In the genomic region with DNA sequence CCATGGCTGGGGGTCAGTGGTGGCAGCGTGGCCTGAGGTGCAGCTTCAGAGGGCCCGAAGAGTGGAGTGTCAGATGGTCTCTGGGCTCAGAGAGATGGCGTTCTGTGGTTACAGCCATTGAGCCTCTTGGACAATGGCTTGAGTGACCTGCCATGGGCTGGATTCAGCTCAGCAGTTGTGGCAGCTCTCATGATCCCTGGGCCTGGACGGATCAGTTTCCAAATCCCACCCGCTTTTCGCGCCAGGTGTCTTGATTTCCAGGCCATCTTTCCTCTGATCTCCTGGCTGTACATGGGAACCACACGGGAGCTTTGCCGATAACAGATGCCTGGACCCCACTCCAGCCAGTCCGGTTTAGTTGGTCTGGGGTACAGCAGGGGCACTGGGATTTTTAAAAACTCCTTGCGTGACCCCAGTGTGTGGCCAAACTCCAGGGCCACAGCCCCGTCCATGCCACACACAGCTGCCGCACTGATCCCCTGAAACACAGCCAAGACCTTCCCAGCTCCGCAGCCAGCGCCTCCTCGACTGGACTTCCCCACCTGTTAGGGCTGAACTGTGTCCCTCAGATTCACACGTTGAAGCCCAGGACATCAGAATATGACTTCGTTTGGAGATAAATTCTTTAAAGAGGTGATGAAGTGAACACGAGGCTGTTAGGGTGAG, we compare ENCODE assay signal across 17 cellular contexts.
DNase-seq lines count a peak whose midpoint lies in the region; ATAC-seq, FAIRE-seq and TF ChIP-seq lines count a peak whose summit lies in the region.
"Had no signal": no experiment of that assay in that cellular context is flagged by ENCODE, and none has a peak within 500 bp of the region (broad histone marks: within the 10 kb centered on the region; RNA-seq: fewer than 3 reads in every experiment).

No MANE protein-coding gene starts in this region.

- TF ChIP-seq POLR2A in H1 (IDR thresholded peaks at IDR 0.05; ENCODE audit: control extremely low read depth in 1 of 2, low read depth in 2 of 2, low read length in 2 of 2) (no peak), vagina (IDR thresholded peaks at IDR 0.05) (no peak)

- TF ChIP-seq EP300 in H1 (IDR thresholded peaks at IDR 0.05; ENCODE audit: borderline replicate concordance in 1 of 2, low read depth in 2 of 2, low read length in 2 of 2): no peak

- H3K4me3 Mint-ChIP-seq in activated naive CD4-positive, alpha-beta T cell treated with anti-CD3 and anti-CD28 coated beads for 36 hours: no peak overlapping the region
- H3K4me3 Mint-ChIP-seq: HFFc6 had no signal

- H4K8ac ChIP-seq in H1 (ENCODE audit: extremely low read depth, insufficient read depth, low read length) (peak overlapping the region; percentile 51), trophoblast cell (ENCODE audit: low read depth, low read length) (no peak overlapping the region)

- no peak overlapping the region for H2BK15ac ChIP-seq in H1 (ENCODE audit: low read length)

- peak overlapping the region; percentile 39; the same call in 1 of the 2 replicates for H3K27ac ChIP-seq in Panc1 (ENCODE audit: low read length)
- H3K27ac ChIP-seq in H1 (ENCODE audit: low read depth, low read length): no peak overlapping the region
- no peak overlapping the region for H3K27ac ChIP-seq in trophoblast cell (ENCODE audit: low read depth, low read length)
- no peak overlapping the region for H3K27ac ChIP-seq in vagina
- H3K27ac ChIP-seq: KMS-11, SK-N-MC had no signal

- DNase-seq in Panc1 (ENCODE audit: low read depth, low spot score) (no peak), H1 (ENCODE audit: low read depth in 1 of 2, low spot score in 2 of 2) (no peak), trophoblast cell (no peak), vagina (ENCODE audit: extremely low spot score in 2 of 2) (no peak), H4 (ENCODE audit: low spot score) (no peak)
- no peak for DNase-seq in activated naive CD4-positive, alpha-beta T cell treated with anti-CD3 and anti-CD28 coated beads for 36 hours
- no peak for DNase-seq in activated CD4-positive, alpha-beta T cell treated with anti-CD3 and anti-CD28 coated beads for 1 hour
- DNase-seq: DMS 273 treated with DMSO at 0.1 percent for 48 hours, DND-41, H7, HFFc6, MV-4-11, NCI-H2227 treated with DMSO at 0.1 percent for 48 hours, NCI-H524, NCI-H82 had no signal

- no TSS peak for BruUV-seq in Panc1 (replicated peaks; lab: Mats Ljungman, UMichigan)

- no peak overlapping the region for H3K56ac ChIP-seq in H1 (replicated peaks; ENCODE audit: insufficient read length, low read depth, low read length)

- POLR2A ChIA-PET in Panc1 (lab: Charles Lee): interaction anchor here (0.8 kb wide), 1 partner anchor 452 kb away, joined by 3 read pairs; no protein-coding TSS in a partner anchor
- POLR2A ChIA-PET in H1 (lab: Charles Lee; ENCODE audit: partially characterized antibody): interaction anchor here (2.1 kb wide), 1 partner anchor 11 kb away, joined by 5 read pairs; no protein-coding TSS in a partner anchor

- H2BK120ac ChIP-seq in H1 (replicated peaks; ENCODE audit: low read depth, low read length) (no peak overlapping the region), trophoblast cell (ENCODE audit: insufficient read depth, low read length, poor library complexity) (peak overlapping the region; percentile 64)

- 91% methylated on average over 19 of the region's 19 CpGs; no CpG with 5 or more reads in 1 of the 2 experiments for WGBS in H1 (ENCODE audit: extremely low coverage in 1 of 2, insufficient coverage in 1 of 2, insufficient read length in 1 of 2, insufficient replicate concordance in 2 of 2, low coverage in 1 of 2, low lambda C conversion rate in 2 of 2, missing lambda C conversion rate in 1 of 2), 2 experiments
- WGBS in trophoblast cell (ENCODE audit: extremely low coverage, insufficient coverage, insufficient read length): no CpG with 5 or more reads among the region's 19 CpGs

- H4K20me1 ChIP-seq in H1 (replicated peaks in 1 of 2; ENCODE audit: control insufficient read depth in 1 of 2, insufficient read depth in 2 of 2, low read length in 2 of 2): no peaks in the 10 kb centered on the region

- H2AK5ac ChIP-seq in H1 (ENCODE audit: low read depth, low read length) (0 out of 2 replicates have a peak overlapping the region, but pooled peaks have one; percentile 8), trophoblast cell (ENCODE audit: low read length) (peak overlapping the region; percentile 66)

- no peak overlapping the region for H2BK12ac ChIP-seq in H1 (ENCODE audit: low read depth, low read length)
- H2BK12ac ChIP-seq in trophoblast cell (ENCODE audit: low read length): peak overlapping the region; percentile 15

- H2BK5ac ChIP-seq in H1 (ENCODE audit: low read depth, low read length) (no peak overlapping the region), trophoblast cell (ENCODE audit: low read depth, low read length, poor library complexity) (no peak overlapping the region)

- H3K9ac ChIP-seq in H1 (replicated peaks in 1 of 4; ENCODE audit: extremely low read depth in 1 of 4, low read depth in 3 of 4, low read length in 3 of 4) (no peak overlapping the region), trophoblast cell (ENCODE audit: low read length) (no peak overlapping the region)
- H3K9ac ChIP-seq: KMS-11 had no signal

- no peaks in the 10 kb centered on the region for H3K4me1 Mint-ChIP-seq in activated naive CD4-positive, alpha-beta T cell treated with anti-CD3 and anti-CD28 coated beads for 36 hours (ENCODE audit: low read depth)

- H3K4me1 ChIP-seq in Panc1 (ENCODE audit: control insufficient read depth, insufficient read depth, low read length) (peaks cover 8% of the 10 kb centered on the region; the same call in 1 of the 2 replicates), H1 (replicated peaks in 1 of 4; ENCODE audit: control insufficient read depth in 3 of 4, insufficient read depth in 4 of 4, low read length in 3 of 4) (no peaks in the 10 kb centered on the region; a peak in 3 of 7 replicates), trophoblast cell (ENCODE audit: control insufficient read depth in 1 of 2, insufficient read depth in 2 of 2, low read length in 2 of 2) (peaks cover 27 to 39% of the 10 kb centered on the region in 2 experiments), vagina (peaks cover 28% of the 10 kb centered on the region)

- FAIRE-seq in H1 (lab: Jason Lieb, UNC): no peak

- no peaks in the 10 kb centered on the region for H3K9me3 ChIP-seq in Panc1 (ENCODE audit: control insufficient read depth, insufficient read depth, low read depth, low read length)
- no peaks in the 10 kb centered on the region; a peak in 1 of 4 replicates for H3K9me3 ChIP-seq in H1 (ENCODE audit: insufficient read depth in 2 of 2, low read depth in 1 of 2, low read length in 1 of 2)
- H3K9me3 ChIP-seq in trophoblast cell (ENCODE audit: insufficient read depth, low read depth, low read length): peaks cover 4% of the 10 kb centered on the region
- H3K9me3 ChIP-seq in vagina: no peaks in the 10 kb centered on the region

- no peak overlapping the region for H3K4me3 ChIP-seq in Panc1 (ENCODE audit: low read depth in 2 of 2, low read length in 2 of 2)
- no peak overlapping the region for H3K4me3 ChIP-seq in H1 (ENCODE audit: extremely low read depth in 1 of 4, insufficient read depth in 2 of 4, low read depth in 3 of 4, low read length in 4 of 4)
- H3K4me3 ChIP-seq in trophoblast cell (ENCODE audit: low read depth, low read length): no peak overlapping the region
- no peak overlapping the region for H3K4me3 ChIP-seq in vagina
- H3K4me3 ChIP-seq: SK-N-MC had no signal

- no peak overlapping the region for H4K91ac ChIP-seq in H1 (replicated peaks; ENCODE audit: insufficient read length, low read length)
- H4K91ac ChIP-seq in trophoblast cell (ENCODE audit: low read depth, low read length): peak overlapping the region; percentile 32

- H2AFZ ChIP-seq in H1 (ENCODE audit: low read length): no peak overlapping the region
- no peak overlapping the region for H2AFZ ChIP-seq in trophoblast cell (ENCODE audit: insufficient read depth, low read length, poor library complexity)

- no peak overlapping the region for H3K14ac ChIP-seq in H1 (ENCODE audit: insufficient read length)
- peak overlapping the region; percentile 21 for H3K14ac ChIP-seq in trophoblast cell (ENCODE audit: low read length)

- intact Hi-C loops in Panc1 (cut with micrococcal nuclease; ENCODE audit: unreplicated experiment): no loop called here
- intact Hi-C loops in vagina (cut with DNase I): no loop called here
- intact Hi-C loops in activated naive CD4-positive, alpha-beta T cell treated with anti-CD3 and anti-CD28 coated beads for 36 hours (cut with micrococcal nuclease): no loop called here

- H3K27ac Mint-ChIP-seq in activated naive CD4-positive, alpha-beta T cell treated with anti-CD3 and anti-CD28 coated beads for 36 hours: no peak overlapping the region
- H3K27ac Mint-ChIP-seq: HFFc6 had no signal

- peaks cover 4% of the 10 kb centered on the region for H3K9me3 Mint-ChIP-seq in activated naive CD4-positive, alpha-beta T cell treated with anti-CD3 and anti-CD28 coated beads for 36 hours

- H3K27me3 Mint-ChIP-seq in activated naive CD4-positive, alpha-beta T cell treated with anti-CD3 and anti-CD28 coated beads for 36 hours (ENCODE audit: low read depth): no peaks in the 10 kb centered on the region

- H3K79me1 ChIP-seq in H1 (ENCODE audit: low read depth, low read length) (no peaks in the 10 kb centered on the region; the same call in 1 of the 2 replicates), trophoblast cell (ENCODE audit: low read length) (peaks cover 20% of the 10 kb centered on the region)

- H3K23me2 ChIP-seq in H1 (ENCODE audit: low read depth, low read length): no peaks in the 10 kb centered on the region

- no peak for TF ChIP-seq RAD21 in H1 (IDR thresholded peaks at IDR 0.05 in 1 of 2, conservative IDR thresholded peaks at IDR 0.05 in 1 of 2; ENCODE audit: low read depth in 2 of 2, low read length in 2 of 2)

- no peak overlapping the region for H4K12ac ChIP-seq in trophoblast cell (ENCODE audit: low read depth, low read length)

- ATAC-seq in Panc1: no peak

- TF ChIP-seq CTCF in Panc1 (IDR thresholded peaks at IDR 0.05) (no peak), H1 (IDR thresholded peaks at IDR 0.05; ENCODE audit: control extremely low read depth in 1 of 3, insufficient read depth in 1 of 3, low read depth in 1 of 3, low read length in 3 of 3) (no peak), vagina (IDR thresholded peaks at IDR 0.05) (no peak)

- no peak overlapping the region for H3K4ac ChIP-seq in H1 (replicated peaks; ENCODE audit: insufficient read length, low read depth, low read length)
- H3K4ac ChIP-seq in trophoblast cell (ENCODE audit: low read depth, low read length): no peak overlapping the region

- no peak overlapping the region for H2BK20ac ChIP-seq in H1 (ENCODE audit: low read length)

- H3K23ac ChIP-seq in H1 (ENCODE audit: insufficient read length) (no peak overlapping the region), trophoblast cell (ENCODE audit: low read length) (no peak overlapping the region)

- H3K36me3 ChIP-seq in Panc1 (ENCODE audit: control insufficient read depth, insufficient read depth, low read length): no peaks in the 10 kb centered on the region
- H3K36me3 ChIP-seq in H1 (ENCODE audit: control insufficient read depth in 2 of 4, insufficient read depth in 4 of 4, low read length in 3 of 4): no peaks in the 10 kb centered on the region
- no peaks in the 10 kb centered on the region for H3K36me3 ChIP-seq in trophoblast cell (ENCODE audit: control insufficient read depth in 1 of 2, insufficient read depth in 2 of 2, low read length in 2 of 2)
- H3K36me3 ChIP-seq in vagina: no peaks in the 10 kb centered on the region

- H3K4me2 ChIP-seq in H1 (ENCODE audit: insufficient read depth in 1 of 2, low read depth in 2 of 2, low read length in 2 of 2) (no peak overlapping the region), trophoblast cell (ENCODE audit: low read length) (no peak overlapping the region)
- H3K4me2 ChIP-seq: KMS-11 had no signal

- H3K18ac ChIP-seq in H1 (ENCODE audit: extremely low read depth, low read length) (no peak overlapping the region), trophoblast cell (ENCODE audit: low read length) (no peak overlapping the region)

- no peaks in the 10 kb centered on the region for H3K27me3 ChIP-seq in Panc1 (ENCODE audit: control insufficient read depth, insufficient read depth, low read length)
- H3K27me3 ChIP-seq in H1 (replicated peaks in 1 of 4; ENCODE audit: control insufficient read depth in 3 of 4, extremely low read depth in 1 of 4, insufficient read depth in 3 of 4, low read length in 3 of 4): no peaks in the 10 kb centered on the region
- no peaks in the 10 kb centered on the region for H3K27me3 ChIP-seq in trophoblast cell (ENCODE audit: insufficient read depth, low read length)
- no peaks in the 10 kb centered on the region for H3K27me3 ChIP-seq in vagina

- H4K5ac ChIP-seq in H1 (ENCODE audit: insufficient read length, low read depth, low read length): no peak overlapping the region

- in situ Hi-C loops in Panc1 (cut with HindIII; ENCODE audit: low pct_unique_long_range_greater_than_20kb, low sequenced_read_pairs): no loop called here

- CTCF ChIA-PET in Panc1 (lab: Charles Lee): no interaction called here
- CTCF ChIA-PET in H1 (lab: Charles Lee; ENCODE audit: partially characterized antibody): interaction anchor here (0.9 to 1.9 kb wide), 4 partner anchors 8 to 54 kb away, joined by 3 to 9 read pairs (median 5); no protein-coding TSS in a partner anchor
- CTCF ChIA-PET in activated naive CD4-positive, alpha-beta T cell treated with anti-CD3 and anti-CD28 coated beads for 36 hours (lab: Charles Lee): no interaction called here

- H3K79me2 ChIP-seq in H1 (ENCODE audit: control insufficient read depth in 1 of 2, insufficient read depth in 2 of 2, low read length in 2 of 2) (no peaks in the 10 kb centered on the region), trophoblast cell (ENCODE audit: control insufficient read depth, insufficient read depth, low read length, poor library complexity) (no peaks in the 10 kb centered on the region)

- H3K36me3 Mint-ChIP-seq in activated naive CD4-positive, alpha-beta T cell treated with anti-CD3 and anti-CD28 coated beads for 36 hours (ENCODE audit: low read depth): no peaks in the 10 kb centered on the region
